Comparison of ENCODE assay signal across 4 cellular contexts in genomic region chr9:66820014-66820660, GRCh38.
DNase-seq lines count a peak whose midpoint lies in the region; ATAC-seq and TF ChIP-seq lines count a peak whose summit lies in the region.
"Not testable (repeated sequence)": the region's sequence is repeated elsewhere in the genome, so short reads cannot be mapped to it uniquely, and the experiment has no call there.

No MANE protein-coding gene starts in this region.

- H3K4me3 Mint-ChIP-seq in T-helper 17 cell; naive thymus-derived CD4-positive, alpha-beta T cell: not testable (repeated sequence)

- H3K27ac Mint-ChIP-seq in T-helper 17 cell; naive thymus-derived CD4-positive, alpha-beta T cell: not testable (repeated sequence)

- POLR2A ChIA-PET in naive thymus-derived CD4-positive, alpha-beta T cell (lab: Charles Lee): not testable (repeated sequence)

- H3K27me3 ChIP-seq in right lobe of liver; naive thymus-derived CD4-positive, alpha-beta T cell (ENCODE audit: control insufficient read depth in 2 of 2, insufficient read depth in 2 of 2, low read length in 2 of 2): not testable (repeated sequence)

- not testable (repeated sequence) for DNase-seq in T-helper 17 cell; left lobe of liver (ENCODE audit: low spot score); right lobe of liver; naive thymus-derived CD4-positive, alpha-beta T cell

- not testable (repeated sequence) for H3K9me3 ChIP-seq in T-helper 17 cell (ENCODE audit: control insufficient read depth, low read length, poor library complexity, severe bottlenecking); right lobe of liver; naive thymus-derived CD4-positive, alpha-beta T cell (ENCODE audit: control insufficient read depth in 2 of 3, low read length in 3 of 3)

- not testable (repeated sequence) for H3K27me3 Mint-ChIP-seq in T-helper 17 cell; naive thymus-derived CD4-positive, alpha-beta T cell

- H3K9me3 Mint-ChIP-seq in naive thymus-derived CD4-positive, alpha-beta T cell: not testable (repeated sequence)

- H3K4me3 ChIP-seq in right lobe of liver; naive thymus-derived CD4-positive, alpha-beta T cell (ENCODE audit: low read length): not testable (repeated sequence)

- ATAC-seq in T-helper 17 cell (peak; percentile 79), left lobe of liver (peak; percentile 63), right lobe of liver (peak in 3 of 4 donors; percentile 16 to 68 (median 24))
- peak; percentile 75 for ATAC-seq in naive thymus-derived CD4-positive, alpha-beta T cell

- TF ChIP-seq CTCF in right lobe of liver (IDR thresholded peaks at IDR 0.05): not testable (repeated sequence)

- TF ChIP-seq POLR2A in right lobe of liver (IDR thresholded peaks at IDR 0.05): not testable (repeated sequence)

- CTCF ChIA-PET in naive thymus-derived CD4-positive, alpha-beta T cell (lab: Charles Lee): not testable (repeated sequence)

- not testable (repeated sequence) for H3K4me1 Mint-ChIP-seq in T-helper 17 cell; naive thymus-derived CD4-positive, alpha-beta T cell

- 36% methylated on average over 4 of the region's 5 CpGs for WGBS in right lobe of liver (ENCODE audit: insufficient coverage, low coverage, low lambda C conversion rate, missing lambda C conversion rate)

- not testable (repeated sequence) for H3K36me3 Mint-ChIP-seq in T-helper 17 cell (ENCODE audit: low read depth); naive thymus-derived CD4-positive, alpha-beta T cell

- not testable (repeated sequence) for H3K27ac ChIP-seq in right lobe of liver; naive thymus-derived CD4-positive, alpha-beta T cell (ENCODE audit: low read depth, low read length)

- not testable (repeated sequence) for H3K4me1 ChIP-seq in right lobe of liver; naive thymus-derived CD4-positive, alpha-beta T cell (ENCODE audit: control insufficient read depth in 2 of 2, insufficient read depth in 2 of 2, low read length in 2 of 2)

- intact Hi-C loops in right lobe of liver (cut with DNase I); naive thymus-derived CD4-positive, alpha-beta T cell (cut with micrococcal nuclease): not testable (repeated sequence)

- H3K36me3 ChIP-seq in right lobe of liver; naive thymus-derived CD4-positive, alpha-beta T cell (ENCODE audit: control insufficient read depth in 2 of 3, insufficient read depth in 3 of 3, low read length in 3 of 3): not testable (repeated sequence)

Comparison
In these comparisons a context has a peak if more than half of its experiments do, and no peak if none do; other contexts are left out.
1. ATAC-seq: peak in every context shown above with its lines; median percentile 79 in T-helper 17 cell; 75 in naive thymus-derived CD4-positive, alpha-beta T cell; 63 in left lobe of liver; 24 in right lobe of liver.